21 cellular contexts compared by ENCODE assay signal in the genomic region with DNA sequence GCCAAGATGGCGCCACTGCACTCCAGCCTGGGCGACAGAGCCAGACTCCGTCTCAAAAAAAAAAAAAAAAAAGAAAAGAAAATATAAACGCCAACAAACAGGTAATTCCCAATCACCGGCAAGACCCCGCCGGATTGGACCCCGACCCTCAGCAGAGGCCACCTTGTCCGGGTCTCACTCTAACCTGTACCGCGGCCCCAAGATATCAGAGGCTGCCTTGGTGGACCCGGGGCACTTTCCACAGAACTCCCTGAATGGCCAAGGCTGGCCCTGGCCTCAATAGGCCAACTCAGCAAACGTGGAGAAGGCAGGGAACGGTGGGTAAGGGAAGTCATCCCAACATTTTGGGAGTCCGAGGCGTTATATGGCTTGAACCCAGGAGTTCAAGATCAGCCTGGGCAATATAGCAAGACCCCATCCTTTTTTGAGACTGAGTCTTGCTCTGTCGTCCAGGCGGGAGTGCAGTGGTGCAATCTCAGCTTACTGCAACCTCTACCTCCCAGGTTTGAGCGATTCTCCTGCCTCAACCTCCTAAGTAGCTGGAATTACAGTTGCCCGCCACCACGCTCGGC.
"Had no signal": no experiment of that assay in that cellular context is flagged by ENCODE, and none has a peak within 500 bp of the region (broad histone marks: within the 10 kb centered on the region; RNA-seq: fewer than 3 reads in every experiment).

No MANE protein-coding gene starts in this region.

- H3K27ac ChIP-seq: KMS-11, SJSA1, SK-N-MC had no signal

- H3K27me3 ChIP-seq: SJSA1 had no signal

- H3K9ac ChIP-seq: KMS-11 had no signal

- H3K36me3 ChIP-seq: SJSA1 had no signal

- DNase-seq: IMR-90, Kasumi-1, MM.1S, NCI-H1092 treated with DMSO at 0.1 percent for 48 hours, NCI-H1436, NCI-H187, NCI-H2029, NCI-H2081 treated with DMSO at 0.1 percent for 48 hours, NCI-H2171, NCI-H226, NCI-H446, NCI-H510A, NCI-H524 treated with DMSO at 0.1 percent for 48 hours, NCI-H69, NCI-H774, Right ventricle myocardium superior, RPMI8226, SIG-M5 had no signal

- H3K4me2 ChIP-seq: KMS-11 had no signal

- H3K4me3 ChIP-seq: SJSA1, SK-N-MC had no signal
